8 cellular contexts compared by ENCODE assay signal in the genomic region with DNA sequence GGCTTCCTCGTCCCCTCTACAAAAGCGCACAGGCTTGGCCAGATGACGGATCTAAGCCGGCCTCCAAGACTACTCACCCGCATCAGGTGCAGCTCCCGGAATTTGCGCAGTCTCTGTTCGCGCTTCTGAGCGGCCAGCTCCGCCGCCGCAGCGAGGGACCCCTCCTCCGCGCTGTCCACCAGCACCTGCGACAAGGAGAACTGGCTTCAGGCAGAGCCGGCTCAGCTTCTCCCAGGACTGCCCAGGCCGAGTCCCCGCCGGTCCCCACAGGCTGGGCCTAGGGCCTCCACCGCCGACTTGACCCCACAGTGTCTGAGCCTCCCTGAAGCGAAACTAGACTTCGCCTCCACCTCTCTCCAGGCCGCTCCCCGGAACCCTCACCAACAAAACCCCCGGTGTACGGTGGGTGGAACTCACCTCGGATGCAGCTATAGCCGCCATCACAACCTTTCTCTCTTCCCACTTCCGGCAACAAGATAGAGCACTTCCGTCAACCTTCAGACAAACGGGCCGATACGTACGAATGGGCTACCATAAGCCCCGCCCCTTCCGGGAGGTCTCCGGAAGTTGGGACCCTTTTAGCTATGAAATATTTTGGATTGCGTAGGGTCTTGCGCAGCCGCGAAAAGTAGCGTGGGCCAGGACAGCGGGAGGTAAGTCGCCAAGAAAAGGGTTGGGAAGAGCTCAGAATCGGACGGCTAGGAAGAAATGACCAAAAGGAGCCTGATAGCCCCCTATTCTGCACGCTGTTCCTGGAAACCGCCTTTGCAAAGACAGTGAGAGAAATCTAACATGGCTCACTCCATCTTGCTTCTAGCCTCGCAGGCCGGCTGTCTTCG. TPM values are rescaled to one million over a fixed set of nuclear protein-coding genes. Genes with fewer than 3 reads are reported as not detected.
A peak's percentile ranks its signal among the peaks of the same experiment; 100 is the strongest.
DNase-seq lines count a peak whose midpoint lies in the region; ATAC-seq lines count a peak whose summit lies in the region.

A gene (minus strand): TSS at position 476 of the 839 bp plus-strand sequence. CDS start 35 bp downstream, at position 441.

- ATAC-seq in GM21360 (IDR thresholded peaks at IDR 0.05; ENCODE audit: unreplicated experiment), result peak; percentile 73
- ATAC-seq in memory B cell (ENCODE audit: low read depth), result peak; percentile 88

- H3K9me3 Mint-ChIP-seq in CD8-positive, alpha-beta memory T cell, result no peaks in the 10 kb centered on the region
- no peaks in the 10 kb centered on the region for H3K9me3 Mint-ChIP-seq in memory B cell

- peak within 1 kb of the TSS; percentile 88 for H3K4me3 ChIP-seq in CD8-positive, alpha-beta memory T cell (ENCODE audit: low read length)
- H3K4me3 ChIP-seq in endocrine pancreas (ENCODE audit: control insufficient read depth, insufficient read depth, low read length), result peak within 1 kb of the TSS; percentile 91

- no peak within 1 kb of the TSS for H3K4me3 Mint-ChIP-seq in CD8-positive, alpha-beta memory T cell
- H3K4me3 Mint-ChIP-seq in memory B cell, result no peak within 1 kb of the TSS

- no peak within 1 kb of the TSS for H3K27ac Mint-ChIP-seq in CD8-positive, alpha-beta memory T cell
- H3K27ac Mint-ChIP-seq in memory B cell, result no peak within 1 kb of the TSS

- H3K4me1 ChIP-seq in CD8-positive, alpha-beta memory T cell (ENCODE audit: insufficient read depth, low read length), result peaks cover 23% of the 10 kb centered on the region
- peaks cover 5% of the 10 kb centered on the region for H3K4me1 ChIP-seq in endocrine pancreas (ENCODE audit: control insufficient read depth, insufficient read depth, low read length)

- POLR2A ChIA-PET in CD8-positive, alpha-beta memory T cell (lab: Charles Lee), result interaction anchor here (0.6 to 4.4 kb wide), 23 partner anchors 8 to 880 kb away, joined by 3 to 114 read pairs (median 4); a partner anchor contains a TSS
- POLR2A ChIA-PET in activated CD8-positive, alpha-beta memory T cell treated with anti-CD3 and anti-CD28 coated beads for 36 hours (lab: Charles Lee), result interaction anchor here (0.6 to 2.4 kb wide), 8 partner anchors 10 to 590 kb away, joined by 3 to 16 read pairs (median 6); a partner anchor contains a TSS

- peaks cover 0 to 49% (median 5%) of the 10 kb centered on the region in 3 donors for H3K36me3 Mint-ChIP-seq in CD8-positive, alpha-beta memory T cell
- H3K36me3 Mint-ChIP-seq in memory B cell, result peaks cover 14% of the 10 kb centered on the region

- no peaks in the 10 kb centered on the region for H3K9me3 ChIP-seq in CD8-positive, alpha-beta memory T cell (ENCODE audit: low read length)
- H3K9me3 ChIP-seq in endocrine pancreas (ENCODE audit: control insufficient read depth, low read length), result no peaks in the 10 kb centered on the region

- H3K9ac ChIP-seq in endocrine pancreas (ENCODE audit: control insufficient read depth, insufficient read depth, low read length), result peak within 1 kb of the TSS; percentile 93

- DNase-seq in CD8-positive, alpha-beta memory T cell, result peak; percentile 82 to 95 (median 91)
- peak; percentile 88 for DNase-seq in HT1080 (ENCODE audit: low read depth)
- DNase-seq in NOMO-1 (lab: John Stamatoyannopoulos, UW; ENCODE audit: unreplicated experiment in 2 of 2), result peak; percentile 88 to 95
- DNase-seq in memory B cell (ENCODE audit: low spot score in 2 of 2), result peak; percentile 79
- DNase-seq in stimulated activated CD8-positive, alpha-beta memory T cell treated with anti-CD3 and anti-CD28 coated beads, Interleukin-12 subunit alpha, Interleukin-12 subunit beta, amount 100 ng/mL, for 24 hours (ENCODE audit: extremely low read depth), result peak; percentile 86

- CTCF ChIA-PET in CD8-positive, alpha-beta memory T cell (lab: Charles Lee), result interaction anchor here (0.9 to 2.2 kb wide), 7 partner anchors 10 to 580 kb away, joined by 3 to 11 read pairs (median 3); a partner anchor contains a TSS
- CTCF ChIA-PET in activated CD8-positive, alpha-beta memory T cell treated with anti-CD3 and anti-CD28 coated beads for 36 hours (lab: Charles Lee), result interaction anchor here (0.5 to 1.2 kb wide), 4 partner anchors 11 to 1646 kb away, joined by 3 to 5 read pairs (median 3); a partner anchor contains a TSS

- H3K27ac ChIP-seq in CD8-positive, alpha-beta memory T cell (ENCODE audit: low read depth, low read length), result peak within 1 kb of the TSS; percentile 97

- H3K27me3 Mint-ChIP-seq in CD8-positive, alpha-beta memory T cell, result no peaks in the 10 kb centered on the region
- no peaks in the 10 kb centered on the region for H3K27me3 Mint-ChIP-seq in memory B cell

- H3K4me1 Mint-ChIP-seq in CD8-positive, alpha-beta memory T cell, result peaks cover 31 to 46% (median 37%) of the 10 kb centered on the region in 3 donors
- H3K4me1 Mint-ChIP-seq in memory B cell, result peaks cover 21% of the 10 kb centered on the region

- H3K36me3 ChIP-seq in CD8-positive, alpha-beta memory T cell (ENCODE audit: insufficient read depth, low read length), result peaks cover 22% of the 10 kb centered on the region
- peaks cover 5% of the 10 kb centered on the region for H3K36me3 ChIP-seq in endocrine pancreas (ENCODE audit: control insufficient read depth, insufficient read depth, low read length)

- no peaks in the 10 kb centered on the region for H3K27me3 ChIP-seq in CD8-positive, alpha-beta memory T cell (ENCODE audit: insufficient read depth, low read length, poor library complexity, severe bottlenecking)
- no peaks in the 10 kb centered on the region for H3K27me3 ChIP-seq in endocrine pancreas (ENCODE audit: control insufficient read depth, insufficient read depth, low read length)

RNA-seq across cellular contexts. Expression of the gene that starts here (rescaled TPM):
- 10 to 100 TPM; 38.4 to 40.4 TPM for total RNA-seq in CD8-positive, alpha-beta memory T cell
- polyA plus RNA-seq in CD8-positive, alpha-beta memory T cell, result 90.7 TPM
- 49.1 and 51.1 TPM in 2 replicates for total RNA-seq in HT1080 (2014; rRNA removed; shearing (Covaris generic))
- polyA plus RNA-seq in HT1080 (2015; cell fraction: cytosol; rRNA removed), result 68.8 and 74.7 TPM in 2 replicates
- polyA plus RNA-seq in HT1080 (2015; cell fraction: nucleus; rRNA removed), result 41.3 and 43.1 TPM in 2 replicates
- total RNA-seq in activated CD8-positive, alpha-beta memory T cell treated with anti-CD3 and anti-CD28 coated beads for 36 hours, result 10 to 100 TPM; 30.6 to 33.7 TPM

Comparison
In these comparisons a context has a peak if more than half of its experiments do, and no peak if none do; other contexts are left out.
1. Peak in every context shown above with its lines: DNase-seq, ATAC-seq, H3K4me3 ChIP-seq and H3K27ac ChIP-seq.